ENCODE assay signal across 9 cellular contexts in genomic region chr11:82315093-82315492, GRCh38.
DNase-seq lines count a peak whose midpoint lies in the region; ATAC-seq and TF ChIP-seq lines count a peak whose summit lies in the region.
"Had no signal": no experiment of that assay in that cellular context is flagged by ENCODE, and none has a peak within 500 bp of the region (broad histone marks: within the 10 kb centered on the region; RNA-seq: fewer than 3 reads in every experiment).

No MANE protein-coding gene starts in this region.

- DNase-seq in WTC11 (ENCODE audit: low spot score) (peak; percentile 71), nephron progenitor cell (peak; percentile 59), NCI-H510A (lab: John Stamatoyannopoulos, UW) (no peak), occipital lobe (lab: John Stamatoyannopoulos, UW) (no peak)
- no peak for DNase-seq in NK-92 treated with Interleukin-12 subunit alpha and Interleukin-12 subunit beta, amount 100 ng/mL, for 24 hours (lab: John Stamatoyannopoulos, UW)
- DNase-seq: activated CD4-positive, alpha-beta T cell treated with anti-CD3 and anti-CD28 coated beads, Interleukin-2, amount 50 U/mL, for 1 hour; HFFc6 had no signal

- H3K27ac Mint-ChIP-seq in WTC11 (no peak overlapping the region), nephron progenitor cell (no peak overlapping the region)
- H3K27ac Mint-ChIP-seq: HFFc6 had no signal

- CTCF ChIA-PET in WTC11 (lab: Charles Lee) = interaction anchor here (0.6 to 2.3 kb wide), 5 partner anchors 9 to 403 kb away, joined by 3 to 10 read pairs (median 4); no protein-coding TSS in a partner anchor

- no peaks in the 10 kb centered on the region for H3K9me3 Mint-ChIP-seq in WTC11
- no peaks in the 10 kb centered on the region for H3K9me3 Mint-ChIP-seq in nephron progenitor cell

- POLR2A ChIA-PET in WTC11 (lab: Charles Lee) = no interaction called here

- H3K27me3 Mint-ChIP-seq in WTC11 (ENCODE audit: low read depth) = peaks cover 6% of the 10 kb centered on the region
- peaks cover 22% of the 10 kb centered on the region for H3K27me3 Mint-ChIP-seq in nephron progenitor cell (ENCODE audit: low read depth, poor library complexity)

- TF ChIP-seq CTCF in WTC11 (IDR thresholded peaks at IDR 0.05) (peak; percentile 56; the same call in 1 of the 2 replicates), nephron progenitor cell (IDR thresholded peaks at IDR 0.05) (peak; percentile 61)

- H3K4me3 Mint-ChIP-seq in WTC11 = no peak overlapping the region
- H3K4me3 Mint-ChIP-seq in nephron progenitor cell = no peak overlapping the region
- H3K4me3 Mint-ChIP-seq: HFFc6 had no signal

- H3K4me1 Mint-ChIP-seq in WTC11 (no peaks in the 10 kb centered on the region), nephron progenitor cell (no peaks in the 10 kb centered on the region)

- no peaks in the 10 kb centered on the region for H3K36me3 Mint-ChIP-seq in WTC11
- no peaks in the 10 kb centered on the region for H3K36me3 Mint-ChIP-seq in nephron progenitor cell (ENCODE audit: low read depth)

- ATAC-seq in GM18907 (IDR thresholded peaks at IDR 0.05; ENCODE audit: unreplicated experiment) = peak; percentile 60
- ATAC-seq in HG03565 (IDR thresholded peaks at IDR 0.05; ENCODE audit: unreplicated experiment) = peak; percentile 62
- ATAC-seq in WTC11 = peak; percentile 98

TF ChIP-seq in WTC11, 78 proteins besides CTCF, POLR2A, EP300 and RAD21:
- no peak for TF ChIP-seq PRDM15 (CRISPR knock-in tag; IDR thresholded peaks at IDR 0.05)
- no peak for TF ChIP-seq AR (CRISPR knock-in tag; IDR thresholded peaks at IDR 0.05)
- no peak for TF ChIP-seq ZMAT4 (CRISPR knock-in tag; IDR thresholded peaks at IDR 0.05)
- TF ChIP-seq TEAD4 (CRISPR knock-in tag; IDR thresholded peaks at IDR 0.05) = no peak
- TF ChIP-seq RORB (CRISPR knock-in tag; IDR thresholded peaks at IDR 0.05) = no peak
- TF ChIP-seq JUN (CRISPR knock-in tag; IDR thresholded peaks at IDR 0.05) = no peak

Comparison
In these comparisons a context has a peak if more than half of its experiments do, and no peak if none do; other contexts are left out.
1. DNase-seq: peak in WTC11 (single experiment) and nephron progenitor cell (single experiment); none in NCI-H510A (single experiment), occipital lobe (single experiment) and NK-92 treated with Interleukin-12 subunit alpha and Interleukin-12 subunit beta, amount 100 ng/mL, for 24 hours (single experiment).
2. Peak in every context shown above with its lines, with median percentiles within 50 percentile points of each other: ATAC-seq.